ENCODE assay signal across 1 cellular context in genomic region chr3:84141571-84141970, GRCh38.
TF ChIP-seq lines count a peak whose summit lies in the region.

No MANE protein-coding gene starts in this region.

TF ChIP-seq in IMR-90, 13 proteins besides CTCF, POLR2A, EP300 and RAD21 (continued from another document):
- TF ChIP-seq MXI1 (IDR thresholded peaks at IDR 0.05; ENCODE audit: borderline replicate concordance, low read depth, low read length), result no peak
